ENCODE assay signal across 11 cellular contexts in genomic region chr2:65388051-65388531, GRCh38. TPM values are rescaled to one million over a fixed set of nuclear protein-coding genes. Genes with fewer than 3 reads are reported as not detected.
DNase-seq lines count a peak whose midpoint lies in the region; ATAC-seq and TF ChIP-seq lines count a peak whose summit lies in the region.
"Had no signal": no experiment of that assay in that cellular context is flagged by ENCODE, and none has a peak within 500 bp of the region (broad histone marks: within the 10 kb centered on the region; RNA-seq: fewer than 3 reads in every experiment).

No MANE protein-coding gene starts in this region.

- POLR2A ChIA-PET in activated B cell treated with CpG ODN at 0.5 μM for 24 hours (lab: Charles Lee), result interaction anchor here (0.6 to 1.0 kb wide), 2 partner anchors 9 to 161 kb away, joined by 4 read pairs; partner anchors contain the start of gene ACTR2

- peaks cover 72% of the 10 kb centered on the region for H3K79me2 ChIP-seq in DOHH2 (ENCODE audit: control insufficient read depth, low read length)

- peak overlapping the region; percentile 20 for H3K4me3 Mint-ChIP-seq in activated B cell treated with CpG ODN at 0.5 μM for 24 hours

- H3K36me3 ChIP-seq in DOHH2 (ENCODE audit: control insufficient read depth, low read length), result no peaks in the 10 kb centered on the region
- H3K36me3 ChIP-seq: right lobe of liver had no signal

- H3K36me3 Mint-ChIP-seq in activated B cell treated with CpG ODN at 0.5 μM for 24 hours (ENCODE audit: low read depth), result no peaks in the 10 kb centered on the region

- peak overlapping the region; percentile 50 for H3K4me2 ChIP-seq in DOHH2 (ENCODE audit: low read length)

- H3K27ac Mint-ChIP-seq in activated B cell treated with CpG ODN at 0.5 μM for 24 hours, result peak overlapping the region; percentile 78

- no peaks in the 10 kb centered on the region for H3K9me3 ChIP-seq in DOHH2 (ENCODE audit: control insufficient read depth, insufficient read depth, low read length)
- H3K9me3 ChIP-seq: right lobe of liver had no signal

- no peaks in the 10 kb centered on the region for H3K27me3 ChIP-seq in DOHH2 (ENCODE audit: control insufficient read depth, low read length)
- H3K27me3 ChIP-seq: right lobe of liver had no signal

- H3K27ac ChIP-seq in DOHH2 (ENCODE audit: low read depth, low read length), result no peak overlapping the region
- H3K27ac ChIP-seq: right lobe of liver had no signal

- no peaks in the 10 kb centered on the region for H3K9me2 ChIP-seq in DOHH2 (replicated peaks; ENCODE audit: control insufficient read depth, low read length)

- peaks cover 3% of the 10 kb centered on the region; the same call in 1 of the 2 replicates for H4K20me1 ChIP-seq in DOHH2 (ENCODE audit: control insufficient read depth, insufficient read depth, low read depth, low read length)

- peaks cover 6% of the 10 kb centered on the region for H3F3A ChIP-seq in DOHH2 (ENCODE audit: control insufficient read depth, insufficient read depth)

- no peak overlapping the region; the same call in 1 of the 2 replicates for H3K4me3 ChIP-seq in DOHH2 (ENCODE audit: low read length)
- H3K4me3 ChIP-seq: right lobe of liver had no signal

- H3K27me3 Mint-ChIP-seq in activated B cell treated with CpG ODN at 0.5 μM for 24 hours, result peaks cover 3% of the 10 kb centered on the region

- no peak for DNase-seq in activated B cell treated with CpG ODN at 0.5 μM for 24 hours
- no peak for DNase-seq in NCI-H1092 (lab: John Stamatoyannopoulos, UW)
- DNase-seq in activated T-cell treated with anti-CD3 and anti-CD28 coated beads for 4 hours, result no peak
- DNase-seq in foreskin melanocyte, result no peak
- DNase-seq in ureter (ENCODE audit: low spot score), result no peak
- DNase-seq: left cardiac atrium; right lobe of liver; stimulated activated naive CD4-positive, alpha-beta T cell treated with Interleukin-2 at 50 U/mL for 16 hours had no signal

- ATAC-seq in GM19463 (IDR thresholded peaks at IDR 0.05; ENCODE audit: unreplicated experiment) (peak; percentile 66), HG03045 (IDR thresholded peaks at IDR 0.05; ENCODE audit: unreplicated experiment) (peak; percentile 68), activated B cell treated with CpG ODN at 0.5 μM for 24 hours (ENCODE audit: low read depth) (peak; percentile 72)
- ATAC-seq: left cardiac atrium had no signal

- H3K9me3 Mint-ChIP-seq in activated B cell treated with CpG ODN at 0.5 μM for 24 hours, result no peaks in the 10 kb centered on the region

- TF ChIP-seq CTCF in DOHH2 (IDR thresholded peaks at IDR 0.05; ENCODE audit: low read depth, low read length, poor library complexity, severe bottlenecking), result no peak
- TF ChIP-seq CTCF in activated B cell treated with CpG ODN at 0.5 μM for 24 hours (IDR thresholded peaks at IDR 0.05), result no peak

- intact Hi-C loops in activated B cell treated with CpG ODN at 0.5 μM for 24 hours (cut with micrococcal nuclease), result no loop called here

- H3K4me1 Mint-ChIP-seq in activated B cell treated with CpG ODN at 0.5 μM for 24 hours, result peaks cover 57% of the 10 kb centered on the region

- H3K4me1 ChIP-seq in DOHH2 (ENCODE audit: control insufficient read depth, low read length), result peaks cover 93% of the 10 kb centered on the region

- CTCF ChIA-PET in activated B cell treated with CpG ODN at 0.5 μM for 24 hours (lab: Charles Lee), result no interaction called here

RNA-seq across cellular contexts. Expression of gene SPRED2, which starts 44.3 kb away (rescaled TPM):
- total RNA-seq in activated B cell treated with CpG ODN at 0.5 μM for 24 hours (2.5 and 3.1 TPM in 2 replicates), ureter (55.4 TPM)

Comparison
In these comparisons a context has a peak if more than half of its experiments do, and no peak if none do; other contexts are left out.
1. RNA of gene SPRED2, which starts 44.3 kb away (total RNA-seq): 55.4 TPM in ureter (single experiment); 2.5 to 3.1 TPM in activated B cell treated with CpG ODN at 0.5 μM for 24 hours; every median in the first group is over 10 times any median in the second.
2. Peak in every context shown above with its lines, with median percentiles within 50 percentile points of each other: ATAC-seq.